ENCODE assay signal across 22 cellular contexts in genomic region chr10:124042656-124043309, GRCh38. TPM values are rescaled to one million over a fixed set of nuclear protein-coding genes. Genes with fewer than 3 reads are reported as not detected.
DNase-seq lines count a peak whose midpoint lies in the region; ATAC-seq and TF ChIP-seq lines count a peak whose summit lies in the region.
"Had no signal": no experiment of that assay in that cellular context is flagged by ENCODE, and none has a peak within 500 bp of the region (broad histone marks: within the 10 kb centered on the region; RNA-seq: fewer than 3 reads in every experiment).

No MANE protein-coding gene starts in this region.

- H3K36me3 ChIP-seq in DND-41 (ENCODE audit: insufficient read depth, low read length) (peaks cover 4% of the 10 kb centered on the region), OCI-LY3 (replicated peaks; ENCODE audit: low read depth, low read length) (no peaks in the 10 kb centered on the region), esophagus muscularis mucosa (peaks cover 0 to 33% (median 15%) of the 10 kb centered on the region in 4 donors), neutrophil (peaks cover 80% of the 10 kb centered on the region), WERI-Rb-1 (no peaks in the 10 kb centered on the region)
- H3K36me3 ChIP-seq: breast epithelium had no signal

- peak overlapping the region; percentile 85 for H3K27ac ChIP-seq in DND-41 (ENCODE audit: low read length)
- peak overlapping the region; percentile 64 for H3K27ac ChIP-seq in OCI-LY3 (ENCODE audit: low read length)
- peak overlapping the region; percentile 44 to 81 (median 76) for H3K27ac ChIP-seq in esophagus muscularis mucosa (replicated peaks in 1 of 4)
- H3K27ac ChIP-seq in neutrophil, result peak overlapping the region; percentile 93
- no peak overlapping the region for H3K27ac ChIP-seq in WERI-Rb-1
- H3K27ac ChIP-seq: breast epithelium, parathyroid adenoma, thyroid gland had no signal

- H3K36me3 Mint-ChIP-seq in immature natural killer cell, result no peaks in the 10 kb centered on the region
- H3K36me3 Mint-ChIP-seq: CD8-positive, alpha-beta T cell; natural killer cell had no signal

- WGBS in esophagus muscularis mucosa, result 49% methylated on average over 8 of the region's 8 CpGs

- H3K79me2 ChIP-seq in DND-41 (ENCODE audit: insufficient read depth, low read length), result no peaks in the 10 kb centered on the region
- no peaks in the 10 kb centered on the region for H3K79me2 ChIP-seq in OCI-LY3 (ENCODE audit: low read length)
- H3K79me2 ChIP-seq: parathyroid adenoma had no signal

- no peak for TF ChIP-seq EP300 in esophagus muscularis mucosa (IDR thresholded peaks at IDR 0.05)

- H3K9me3 ChIP-seq in DND-41 (ENCODE audit: insufficient read depth, low read length, severe bottlenecking), result no peaks in the 10 kb centered on the region
- H3K9me3 ChIP-seq in OCI-LY3 (ENCODE audit: insufficient read depth, low read length), result no peaks in the 10 kb centered on the region
- H3K9me3 ChIP-seq in esophagus muscularis mucosa, result no peaks in the 10 kb centered on the region
- no peaks in the 10 kb centered on the region for H3K9me3 ChIP-seq in neutrophil
- no peaks in the 10 kb centered on the region for H3K9me3 ChIP-seq in WERI-Rb-1 (ENCODE audit: severe bottlenecking)
- H3K9me3 ChIP-seq: breast epithelium, thyroid gland had no signal

- no peak overlapping the region for H2AFZ ChIP-seq in DND-41 (ENCODE audit: low read depth, low read length)
- H2AFZ ChIP-seq in OCI-LY3 (ENCODE audit: low read depth, low read length), result no peak overlapping the region
- H2AFZ ChIP-seq: parathyroid adenoma had no signal

- H3K4me3 Mint-ChIP-seq in immature natural killer cell, result no peak overlapping the region
- H3K4me3 Mint-ChIP-seq: CD8-positive, alpha-beta T cell; natural killer cell had no signal

- H3K9me3 Mint-ChIP-seq in immature natural killer cell, result no peaks in the 10 kb centered on the region
- H3K9me3 Mint-ChIP-seq: natural killer cell had no signal

- H3K4me3 ChIP-seq in DND-41 (ENCODE audit: low read depth in 1 of 2, low read length in 2 of 2) (no peak overlapping the region), OCI-LY3 (ENCODE audit: low read length) (peak overlapping the region; percentile 57), esophagus muscularis mucosa (no peak overlapping the region), neutrophil (ENCODE audit: low read depth in 1 of 2, low read length in 1 of 2) (no peak overlapping the region), WERI-Rb-1 (ENCODE audit: low read depth, low read length) (no peak overlapping the region)
- H3K4me3 ChIP-seq: breast epithelium, thyroid gland had no signal

- H3K4me1 Mint-ChIP-seq in immature natural killer cell, result no peaks in the 10 kb centered on the region
- H3K4me1 Mint-ChIP-seq: natural killer cell had no signal

- 0 out of 3 replicates have a peak, but pooled peaks have one; percentile 10 for ATAC-seq in DND-41 (ENCODE audit: insufficient read depth, low read depth)
- ATAC-seq: CD8-positive, alpha-beta T cell; natural killer cell had no signal

- intact Hi-C loops in esophagus muscularis mucosa (cut with DNase I), result loop anchor here (5.0 kb wide), 1 partner anchor 45 kb away; no protein-coding TSS in a partner anchor

- TF ChIP-seq CTCF in DND-41 (IDR thresholded peaks at IDR 0.05; ENCODE audit: borderline replicate concordance, extremely low read depth, low read length, poor library complexity, severe bottlenecking) (peak; percentile 16), OCI-LY3 (IDR thresholded peaks at IDR 0.05; ENCODE audit: low read depth, low read length) (no peak), esophagus muscularis mucosa (IDR thresholded peaks at IDR 0.05) (no peak), neutrophil (IDR thresholded peaks at IDR 0.05) (no peak), WERI-Rb-1 (IDR thresholded peaks at IDR 0.05; ENCODE audit: low read depth, low read length) (no peak)

- TF ChIP-seq POLR2A in esophagus muscularis mucosa (IDR thresholded peaks at IDR 0.05; ENCODE audit: low read depth), result no peak

- H3K4me2 ChIP-seq in DND-41 (ENCODE audit: insufficient read depth, low read length) (peak overlapping the region; percentile 53), OCI-LY3 (ENCODE audit: low read length) (peak overlapping the region; percentile 86)

- DNase-seq in DND-41, result no peak
- no peak for DNase-seq in esophagus muscularis mucosa (ENCODE audit: extremely low spot score)
- DNase-seq in immature natural killer cell, result no peak
- DNase-seq in NCI-H226, result no peak
- DNase-seq in WERI-Rb-1, result no peak
- DNase-seq in KBM-7, result no peak
- DNase-seq: ACHN; activated CD4-positive, alpha-beta T cell treated with anti-CD3 and anti-CD28 coated beads, Interleukin-2, amount 50 U/mL, for 1 hour; activated CD8-positive, alpha-beta memory T cell treated with anti-CD3 and anti-CD28 coated beads, Interleukin-2, amount 50 U/mL, for 48 hours; activated effector memory CD4-positive, alpha-beta T cell treated with anti-CD3 and anti-CD28 coated beads, Interleukin-2, amount 50 U/mL, for 16 hours; CD8-positive, alpha-beta T cell; islet precursor cell; natural killer cell; NCI-H1417 treated with DMSO at 0.1 percent for 48 hours; NCI-H526 treated with DMSO at 0.1 percent for 48 hours; SHP77 treated with DMSO at 0.1 percent for 48 hours; stimulated activated CD4-positive, alpha-beta T cell treated with anti-CD3 and anti-CD28 coated beads, Interleukin-1b, Interleukin-23, amount 100 ng/mL, for 48 hours; thyroid gland had no signal

- no peaks in the 10 kb centered on the region for H3K27me3 ChIP-seq in DND-41 (ENCODE audit: insufficient read depth, low read length, poor library complexity)
- peaks cover 26% of the 10 kb centered on the region for H3K27me3 ChIP-seq in OCI-LY3 (ENCODE audit: low read depth, low read length)
- no peaks in the 10 kb centered on the region for H3K27me3 ChIP-seq in esophagus muscularis mucosa
- H3K27me3 ChIP-seq in neutrophil, result no peaks in the 10 kb centered on the region
- no peaks in the 10 kb centered on the region for H3K27me3 ChIP-seq in WERI-Rb-1 (ENCODE audit: insufficient read depth, low read depth, severe bottlenecking)
- H3K27me3 ChIP-seq: breast epithelium, thyroid gland had no signal

- H3K4me1 ChIP-seq in DND-41 (ENCODE audit: insufficient read depth, low read length) (peaks cover 31% of the 10 kb centered on the region), OCI-LY3 (ENCODE audit: low read length) (peaks cover 53% of the 10 kb centered on the region), esophagus muscularis mucosa (peaks cover 3 to 89% (median 79%) of the 10 kb centered on the region in 4 donors), neutrophil (ENCODE audit: control insufficient read depth in 1 of 2, insufficient read depth in 1 of 2, low read depth in 1 of 2, low read length in 1 of 2) (peaks cover 58 to 66% of the 10 kb centered on the region in 2 experiments)
- H3K4me1 ChIP-seq: breast epithelium, parathyroid adenoma, thyroid gland had no signal

- H4K20me1 ChIP-seq in DND-41 (ENCODE audit: insufficient read depth, low read length), result 0 out of 2 replicates have a peak, but pooled peaks cover 4% of the 10 kb centered on the region
- H4K20me1 ChIP-seq in OCI-LY3 (ENCODE audit: insufficient read depth, low read length), result no peaks in the 10 kb centered on the region

- no peak overlapping the region for H3K27ac Mint-ChIP-seq in immature natural killer cell
- H3K27ac Mint-ChIP-seq: CD8-positive, alpha-beta T cell; natural killer cell had no signal

- H3K27me3 Mint-ChIP-seq in immature natural killer cell (ENCODE audit: low read depth in 3 of 3), result peaks cover 2 to 12% (median 6%) of the 10 kb centered on the region in 3 donors

- in situ Hi-C loops in KBM-7 (cut with MboI; ENCODE audit: low pct_unique_long_range_greater_than_20kb, low sequenced_read_pairs), result no loop called here

- H3K9ac ChIP-seq in DND-41 (ENCODE audit: low read depth, low read length), result peak overlapping the region; percentile 3
- no peak overlapping the region for H3K9ac ChIP-seq in OCI-LY3 (ENCODE audit: low read length)
- H3K9ac ChIP-seq: parathyroid adenoma had no signal

RNA-seq across cellular contexts. Expression of gene CHST15, which starts 50.6 kb away (rescaled TPM):
- 10 to 100 TPM; 48.2 to 76.1 (median 62.5) TPM for total RNA-seq in esophagus muscularis mucosa
- under 1 TPM; 0.07 to 0.20 (median 0.08) TPM for polyA plus RNA-seq in immature natural killer cell
